Comparison of ENCODE assay signal across 26 cellular contexts in the genomic region with DNA sequence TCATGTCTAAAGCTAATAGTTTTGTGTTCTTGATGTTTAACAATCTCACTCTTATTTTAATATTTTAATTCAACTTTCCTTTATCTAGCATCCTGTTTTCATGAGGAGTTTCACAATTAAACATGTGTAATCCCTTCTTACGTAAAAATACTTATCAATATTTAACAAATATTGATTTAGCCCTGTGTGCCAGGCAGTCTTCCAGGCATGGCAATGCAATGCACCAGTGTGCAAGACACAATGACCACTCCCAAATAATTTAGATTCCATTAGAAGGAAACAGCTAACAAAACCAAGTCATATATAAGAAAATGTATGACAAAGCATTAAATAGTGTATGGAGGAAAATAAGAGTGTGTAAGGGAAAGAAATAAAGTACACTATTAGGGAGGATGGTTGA.
A peak's percentile ranks its signal among the peaks of the same experiment; 100 is the strongest.
DNase-seq lines count a peak whose midpoint lies in the region; ATAC-seq, FAIRE-seq and TF ChIP-seq lines count a peak whose summit lies in the region.
"Had no signal": no experiment of that assay in that cellular context is flagged by ENCODE, and none has a peak within 500 bp of the region (broad histone marks: within the 10 kb centered on the region; RNA-seq: fewer than 3 reads in every experiment).

No MANE protein-coding gene starts in this region.

- no peak for FAIRE-seq in A549 (lab: Jason Lieb, UNC)
- FAIRE-seq: GM12878, GM12892, GM18507 had no signal

- H3K4me1 ChIP-seq in A549 = no peaks in the 10 kb centered on the region
- no peaks in the 10 kb centered on the region for H3K4me1 ChIP-seq in CD4-positive, alpha-beta memory T cell (ENCODE audit: insufficient read depth, low read length)
- H3K4me1 ChIP-seq: BE2C, BLaER1, Caco-2 had no signal

- H3K27me3 Mint-ChIP-seq in Calu3 (ENCODE audit: unreplicated experiment) = no peaks in the 10 kb centered on the region
- H3K27me3 Mint-ChIP-seq in CD4-positive, alpha-beta memory T cell = no peaks in the 10 kb centered on the region
- H3K27me3 Mint-ChIP-seq: CD4-positive, CD25-positive, alpha-beta regulatory T cell had no signal

- no peak overlapping the region for H3K4me2 ChIP-seq in A549
- H3K4me2 ChIP-seq: BLaER1 had no signal

- WGBS in A549 (ENCODE audit: missing lambda C conversion rate) = 4% methylated on average over 1 of the region's 1 CpG

- no peak overlapping the region for H3K4me3 ChIP-seq in A549
- no peak overlapping the region for H3K4me3 ChIP-seq in CD4-positive, alpha-beta memory T cell (ENCODE audit: low read length in 2 of 2)
- H3K4me3 ChIP-seq: BLaER1, GM12878 had no signal

- H3K4me3 Mint-ChIP-seq in Calu3 (ENCODE audit: low read depth, unreplicated experiment) = no peak overlapping the region
- H3K4me3 Mint-ChIP-seq in CD4-positive, alpha-beta memory T cell = no peak overlapping the region
- H3K4me3 Mint-ChIP-seq: CD14-positive monocyte; CD4-positive, CD25-positive, alpha-beta regulatory T cell; CD8-positive, alpha-beta T cell had no signal

- no peaks in the 10 kb centered on the region for H3K27me3 ChIP-seq in CD4-positive, alpha-beta memory T cell (ENCODE audit: insufficient read depth, low read length)
- H3K27me3 ChIP-seq: BE2C, BLaER1 had no signal

- no peak for TF ChIP-seq CTCF in A549 (IDR thresholded peaks at IDR 0.05)
- no peak for TF ChIP-seq CTCF in Calu3 (IDR thresholded peaks at IDR 0.05; ENCODE audit: unreplicated experiment)

- ATAC-seq in A549 (no peak), left lobe of liver (peak; percentile 79), HG02623 (IDR thresholded peaks at IDR 0.05; ENCODE audit: unreplicated experiment) (no peak)
- ATAC-seq: CD8-positive, alpha-beta T cell; GM12878 had no signal

- no peak for TF ChIP-seq POLR2A in A549 (IDR thresholded peaks at IDR 0.05; ENCODE audit: low read length)

- CTCF ChIA-PET in A549 (lab: Yijun Ruan, JAX) (no interaction called here), Calu3 (lab: Charles Lee) (no interaction called here)
- CTCF ChIA-PET in CD4-positive, alpha-beta memory T cell (lab: Charles Lee; ENCODE audit: partially characterized antibody) = no interaction called here

- H3K27ac ChIP-seq in A549 = no peak overlapping the region
- H3K27ac ChIP-seq in CD4-positive, alpha-beta memory T cell (ENCODE audit: low read depth, low read length) = no peak overlapping the region
- H3K27ac ChIP-seq: BLaER1 had no signal

- no peaks in the 10 kb centered on the region for H3K9me3 ChIP-seq in A549
- no peaks in the 10 kb centered on the region for H3K9me3 ChIP-seq in CD4-positive, alpha-beta memory T cell (ENCODE audit: control insufficient read depth in 1 of 2, low read length in 2 of 2)
- H3K9me3 ChIP-seq: BE2C, BLaER1, Caco-2 had no signal

- no TSS peak for BruUV-seq in Calu3 (replicated peaks; lab: Mats Ljungman, UMichigan)

- no peaks in the 10 kb centered on the region for H3K36me3 ChIP-seq in CD4-positive, alpha-beta memory T cell (ENCODE audit: insufficient read depth, low read length)
- H3K36me3 ChIP-seq: BE2C, BLaER1 had no signal

- POLR2A ChIA-PET in A549 (lab: Yijun Ruan, JAX) = no interaction called here
- POLR2A ChIA-PET in CD4-positive, alpha-beta memory T cell (lab: Charles Lee; ENCODE audit: partially characterized antibody) = no interaction called here

- H3K36me3 Mint-ChIP-seq in Calu3 (ENCODE audit: insufficient read depth, unreplicated experiment) = peaks cover 16% of the 10 kb centered on the region
- H3K36me3 Mint-ChIP-seq in CD4-positive, alpha-beta memory T cell = no peaks in the 10 kb centered on the region
- H3K36me3 Mint-ChIP-seq: CD14-positive monocyte; CD4-positive, CD25-positive, alpha-beta regulatory T cell; CD8-positive, alpha-beta T cell had no signal

- DNase-seq in A549 (ENCODE audit: low read depth in 1 of 2, low spot score in 1 of 2) (peak in 1 of 2 experiments; percentile 26), Calu3 (peak; percentile 44), left lobe of liver (ENCODE audit: low spot score) (peak; percentile 60), mucosa of gallbladder (ENCODE audit: low spot score) (peak; percentile 36), 8988T (no peak), NCI-H2196 treated with DMSO at 0.1 percent for 48 hours (lab: John Stamatoyannopoulos, UW; ENCODE audit: unreplicated experiment) (no peak)
- no peak for DNase-seq in CD4-positive, alpha-beta memory T cell
- DNase-seq: ACHN; BE2C; C1 segment of cervical spinal cord; Caco-2; CD4-positive, CD25-positive, alpha-beta regulatory T cell; CD8-positive, alpha-beta T cell; DMS 273 treated with DMSO at 0.1 percent for 48 hours; DMS153; DMS53; DMS79; DND-41; EL; GDM1 had no signal

- peaks cover 3% of the 10 kb centered on the region for H3K9me3 Mint-ChIP-seq in Calu3 (ENCODE audit: low read depth, unreplicated experiment)
- peaks cover 2 to 9% (median 5%) of the 10 kb centered on the region in 8 donors for H3K9me3 Mint-ChIP-seq in CD4-positive, alpha-beta memory T cell
- H3K9me3 Mint-ChIP-seq: CD8-positive, alpha-beta T cell had no signal

- H3K4me1 Mint-ChIP-seq in Calu3 (ENCODE audit: low read depth, unreplicated experiment) = peaks cover 24% of the 10 kb centered on the region
- no peaks in the 10 kb centered on the region for H3K4me1 Mint-ChIP-seq in CD4-positive, alpha-beta memory T cell
- H3K4me1 Mint-ChIP-seq: CD14-positive monocyte; CD4-positive, CD25-positive, alpha-beta regulatory T cell had no signal

- no peak for TF ChIP-seq RAD21 in A549 (conservative IDR thresholded peaks at IDR 0.05 in 1 of 2, IDR thresholded peaks at IDR 0.05 in 1 of 2)

- H3K27ac Mint-ChIP-seq in Calu3 (ENCODE audit: unreplicated experiment) = peak overlapping the region; percentile 94
- no peak overlapping the region for H3K27ac Mint-ChIP-seq in CD4-positive, alpha-beta memory T cell
- H3K27ac Mint-ChIP-seq: CD14-positive monocyte; CD4-positive, CD25-positive, alpha-beta regulatory T cell; CD8-positive, alpha-beta T cell had no signal

- no peak for TF ChIP-seq EP300 in A549 (IDR thresholded peaks at IDR 0.05)

- intact Hi-C loops in Calu3 (cut with micrococcal nuclease; ENCODE audit: unreplicated experiment) = no loop called here
- intact Hi-C loops in CD4-positive, alpha-beta memory T cell (cut with micrococcal nuclease) = no loop called here

TF ChIP-seq in A549, 52 proteins besides CTCF, POLR2A, EP300 and RAD21:
- TF ChIP-seq, protein P1, sequence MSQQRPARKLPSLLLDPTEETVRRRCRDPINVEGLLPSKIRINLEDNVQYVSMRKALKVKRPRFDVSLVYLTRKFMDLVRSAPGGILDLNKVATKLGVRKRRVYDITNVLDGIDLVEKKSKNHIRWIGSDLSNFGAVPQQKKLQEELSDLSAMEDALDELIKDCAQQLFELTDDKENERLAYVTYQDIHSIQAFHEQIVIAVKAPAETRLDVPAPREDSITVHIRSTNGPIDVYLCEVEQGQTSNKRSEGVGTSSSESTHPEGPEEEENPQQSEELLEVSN (IDR thresholded peaks at IDR 0.05; ENCODE audit: borderline replicate concordance, low read depth) = no peak
- TF ChIP-seq MAFK (IDR thresholded peaks at IDR 0.05; ENCODE audit: partially characterized antibody) = peak; percentile 4

Comparison
In these comparisons a context has a peak if more than half of its experiments do, and no peak if none do; other contexts are left out.
1. DNase-seq: peak in Calu3 (single experiment), left lobe of liver (single experiment) and mucosa of gallbladder (single experiment); none in CD4-positive, alpha-beta memory T cell (0 of 5), 8988T (single experiment) and NCI-H2196 treated with DMSO at 0.1 percent for 48 hours (single experiment).